In the genomic region with DNA sequence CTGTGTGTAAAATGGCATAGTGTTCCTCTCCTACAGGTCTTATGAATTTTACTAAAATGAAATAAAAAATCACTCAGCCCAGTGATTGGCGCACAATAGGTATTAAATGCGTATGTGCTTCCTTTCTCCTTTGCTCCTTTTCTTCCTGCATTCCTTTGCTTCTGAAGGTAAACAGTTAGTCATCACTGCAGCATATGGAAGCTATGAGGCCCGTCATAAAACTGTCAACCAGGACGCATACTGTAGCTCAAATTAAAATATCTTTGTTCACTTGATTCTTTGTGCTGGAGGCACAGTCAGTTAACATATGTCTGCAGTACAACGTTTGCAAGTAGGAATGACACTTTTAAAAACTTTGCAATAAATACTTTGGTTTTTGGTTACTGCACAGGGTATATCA, we compare ENCODE assay signal across 15 cellular contexts.
DNase-seq lines count a peak whose midpoint lies in the region; ATAC-seq and TF ChIP-seq lines count a peak whose summit lies in the region.
"Had no signal": no experiment of that assay in that cellular context is flagged by ENCODE, and none has a peak within 500 bp of the region (broad histone marks: within the 10 kb centered on the region; RNA-seq: fewer than 3 reads in every experiment).

No MANE protein-coding gene starts in this region.

- H3K4me3 Mint-ChIP-seq in endothelial cell (ENCODE audit: unreplicated experiment) = no peak overlapping the region
- H3K4me3 Mint-ChIP-seq: CD4-positive, CD25-positive, alpha-beta regulatory T cell had no signal

- CTCF ChIA-PET in A673 (lab: Charles Lee) (no interaction called here), Panc1 (lab: Charles Lee) (no interaction called here)

- H4K12ac ChIP-seq in trophoblast cell (ENCODE audit: low read depth, low read length) = no peak overlapping the region

- peak overlapping the region; percentile 81 for H3K14ac ChIP-seq in trophoblast cell (ENCODE audit: low read length)

- ATAC-seq in Panc1 (peak; percentile 53; the same call in 1 of the 2 replicates), HG03460 (IDR thresholded peaks at IDR 0.05; ENCODE audit: unreplicated experiment) (no peak)
- ATAC-seq: GM12878, HepG2 had no signal

- peak overlapping the region; percentile 89 for H2BK120ac ChIP-seq in trophoblast cell (ENCODE audit: insufficient read depth, low read length, poor library complexity)

- no peaks in the 10 kb centered on the region for H3K9me3 ChIP-seq in A673 (ENCODE audit: low read depth, low read length, poor library complexity, severe bottlenecking)
- no peaks in the 10 kb centered on the region for H3K9me3 ChIP-seq in Panc1 (ENCODE audit: control insufficient read depth, insufficient read depth, low read depth, low read length)
- peaks cover 2% of the 10 kb centered on the region for H3K9me3 ChIP-seq in trophoblast cell (ENCODE audit: insufficient read depth, low read depth, low read length)
- H3K9me3 ChIP-seq: BLaER1 treated with 17β-estradiol and CSF1 and Interleukin-3, amounts not matched to agents 10 nM and 100 nM had no signal

- in situ Hi-C loops in Panc1 (cut with HindIII; ENCODE audit: low pct_unique_long_range_greater_than_20kb, low sequenced_read_pairs) (no loop called here), KBM-7 (cut with MboI; ENCODE audit: low pct_unique_long_range_greater_than_20kb, low sequenced_read_pairs) (no loop called here)

- no peaks in the 10 kb centered on the region for H3K4me1 Mint-ChIP-seq in endothelial cell (ENCODE audit: unreplicated experiment)
- H3K4me1 Mint-ChIP-seq: CD4-positive, CD25-positive, alpha-beta regulatory T cell had no signal

- H3K27ac ChIP-seq in A673 (ENCODE audit: low read depth, low read length, poor library complexity, severe bottlenecking) = no peak overlapping the region
- 0 out of 2 replicates have a peak overlapping the region, but pooled peaks have one; percentile 3 for H3K27ac ChIP-seq in Panc1 (ENCODE audit: low read length)
- H3K27ac ChIP-seq in trophoblast cell (ENCODE audit: low read depth, low read length) = peak overlapping the region; percentile 94
- H3K27ac ChIP-seq: BLaER1 treated with 17β-estradiol and CSF1 and Interleukin-3, amounts not matched to agents 10 nM and 100 nM had no signal

- H3K27me3 Mint-ChIP-seq in endothelial cell (ENCODE audit: unreplicated experiment) = peaks cover 7% of the 10 kb centered on the region
- H3K27me3 Mint-ChIP-seq: CD4-positive, CD25-positive, alpha-beta regulatory T cell had no signal

- intact Hi-C loops in A673 (cut with micrococcal nuclease; ENCODE audit: unreplicated experiment) = no loop called here
- intact Hi-C loops in Panc1 (cut with micrococcal nuclease; ENCODE audit: unreplicated experiment) = no loop called here

- DNase-seq in A673 (ENCODE audit: low spot score) (peak; percentile 33), Panc1 (ENCODE audit: low read depth, low spot score) (peak; percentile 5), endothelial cell (ENCODE audit: low spot score) (no peak), trophoblast cell (peak in 1 of 2 donors; percentile 34), NCI-H526 treated with DMSO at 0.1 percent for 48 hours (lab: John Stamatoyannopoulos, UW) (no peak), KBM-7 (no peak)
- DNase-seq: 8988T; ACHN; CD4-positive, CD25-positive, alpha-beta regulatory T cell; DMS53; H7 had no signal

- POLR2A ChIA-PET in A673 (lab: Charles Lee; ENCODE audit: low non-redundant PET) = no interaction called here
- POLR2A ChIA-PET in Panc1 (lab: Charles Lee) = interaction anchor here (0.6 kb wide), 1 partner anchor 12 kb away, joined by 3 read pairs; no protein-coding TSS in a partner anchor

- no peak overlapping the region for H2AK5ac ChIP-seq in trophoblast cell (ENCODE audit: low read length)

- H3K27ac Mint-ChIP-seq in endothelial cell (ENCODE audit: unreplicated experiment) = peak overlapping the region; percentile 61
- H3K27ac Mint-ChIP-seq: CD4-positive, CD25-positive, alpha-beta regulatory T cell had no signal

- H3K79me2 ChIP-seq in trophoblast cell (ENCODE audit: control insufficient read depth, insufficient read depth, low read length, poor library complexity) = peaks cover 15% of the 10 kb centered on the region

- H3K9ac ChIP-seq in trophoblast cell (ENCODE audit: low read length) = no peak overlapping the region
- H3K9ac ChIP-seq: BLaER1 treated with 17β-estradiol and CSF1 and Interleukin-3, amounts not matched to agents 10 nM and 100 nM had no signal

- H3K4me3 ChIP-seq in A673 (ENCODE audit: low read depth, low read length, poor library complexity, severe bottlenecking) (no peak overlapping the region), Panc1 (ENCODE audit: low read depth in 2 of 2, low read length in 2 of 2) (no peak overlapping the region), trophoblast cell (ENCODE audit: low read depth, low read length) (no peak overlapping the region)
- H3K4me3 ChIP-seq: BLaER1 treated with 17β-estradiol and CSF1 and Interleukin-3, amounts not matched to agents 10 nM and 100 nM; GM12878 had no signal

- peak overlapping the region; percentile 75 for H2BK5ac ChIP-seq in trophoblast cell (ENCODE audit: low read depth, low read length, poor library complexity)

- peaks cover 9% of the 10 kb centered on the region for H3K36me3 Mint-ChIP-seq in endothelial cell (ENCODE audit: low read depth, unreplicated experiment)
- H3K36me3 Mint-ChIP-seq: CD4-positive, CD25-positive, alpha-beta regulatory T cell had no signal

- no peak overlapping the region for H3K4ac ChIP-seq in trophoblast cell (ENCODE audit: low read depth, low read length)

- peaks cover 65% of the 10 kb centered on the region for H3K9me3 Mint-ChIP-seq in endothelial cell (ENCODE audit: unreplicated experiment)

- BruUV-seq in A673 (replicated peaks; lab: Mats Ljungman, UMichigan) (no TSS peak), Panc1 (replicated peaks; lab: Mats Ljungman, UMichigan) (no TSS peak)

- peaks cover 56% of the 10 kb centered on the region for H3K79me1 ChIP-seq in trophoblast cell (ENCODE audit: low read length)

- WGBS in trophoblast cell (ENCODE audit: extremely low coverage, insufficient coverage, insufficient read length) = no CpG with 5 or more reads among the region's 5 CpGs

- no peak overlapping the region for H4K8ac ChIP-seq in trophoblast cell (ENCODE audit: low read depth, low read length)

- TF ChIP-seq CTCF in A673 (conservative IDR thresholded peaks at IDR 0.05; ENCODE audit: low read depth, low read length) (no peak), Panc1 (IDR thresholded peaks at IDR 0.05) (no peak), endothelial cell (IDR thresholded peaks at IDR 0.05; ENCODE audit: unreplicated experiment) (no peak)

- H4K91ac ChIP-seq in trophoblast cell (ENCODE audit: low read depth, low read length) = peak overlapping the region; percentile 96

- H3K27me3 ChIP-seq in A673 (replicated peaks; ENCODE audit: insufficient read depth, low read depth, low read length, poor library complexity) (no peaks in the 10 kb centered on the region), Panc1 (ENCODE audit: control insufficient read depth, insufficient read depth, low read length) (peaks cover 3% of the 10 kb centered on the region; the same call in 1 of the 2 replicates), trophoblast cell (ENCODE audit: insufficient read depth, low read length) (no peaks in the 10 kb centered on the region)
- H3K27me3 ChIP-seq: BLaER1 treated with 17β-estradiol and CSF1 and Interleukin-3, amounts not matched to agents 10 nM and 100 nM had no signal

- H3K36me3 ChIP-seq in A673 (ENCODE audit: insufficient read depth, low read length, poor library complexity, severe bottlenecking) = no peaks in the 10 kb centered on the region
- H3K36me3 ChIP-seq in Panc1 (ENCODE audit: control insufficient read depth, insufficient read depth, low read length) = no peaks in the 10 kb centered on the region
- no peaks in the 10 kb centered on the region for H3K36me3 ChIP-seq in trophoblast cell (ENCODE audit: control insufficient read depth in 1 of 2, insufficient read depth in 2 of 2, low read length in 2 of 2)
- H3K36me3 ChIP-seq: BLaER1 treated with 17β-estradiol and CSF1 and Interleukin-3, amounts not matched to agents 10 nM and 100 nM had no signal

- H3K18ac ChIP-seq in trophoblast cell (ENCODE audit: low read length) = no peak overlapping the region

- no peak overlapping the region for H3K23ac ChIP-seq in trophoblast cell (ENCODE audit: low read length)

- H3K4me2 ChIP-seq in trophoblast cell (ENCODE audit: low read length) = no peak overlapping the region
- H3K4me2 ChIP-seq: BLaER1 treated with 17β-estradiol and CSF1 and Interleukin-3, amounts not matched to agents 10 nM and 100 nM had no signal

- peaks cover 27% of the 10 kb centered on the region for H3K4me1 ChIP-seq in A673 (ENCODE audit: insufficient read depth, low read length, poor library complexity, severe bottlenecking)
- no peaks in the 10 kb centered on the region; the same call in 1 of the 2 replicates for H3K4me1 ChIP-seq in Panc1 (ENCODE audit: control insufficient read depth, insufficient read depth, low read length)
- peaks cover 33 to 40% of the 10 kb centered on the region in 2 experiments for H3K4me1 ChIP-seq in trophoblast cell (ENCODE audit: control insufficient read depth in 1 of 2, insufficient read depth in 2 of 2, low read length in 2 of 2)
- H3K4me1 ChIP-seq: BLaER1 treated with 17β-estradiol and CSF1 and Interleukin-3, amounts not matched to agents 10 nM and 100 nM had no signal

- H2AFZ ChIP-seq in trophoblast cell (ENCODE audit: insufficient read depth, low read length, poor library complexity) = no peak overlapping the region

- no peak overlapping the region for H2BK12ac ChIP-seq in trophoblast cell (ENCODE audit: low read length)

Comparison
In these comparisons a context has a peak if more than half of its experiments do, and no peak if none do; other contexts are left out.
1. DNase-seq: peak in A673 (single experiment) and Panc1 (single experiment); none in endothelial cell (single experiment), NCI-H526 treated with DMSO at 0.1 percent for 48 hours (single experiment) and KBM-7 (single experiment).